ENCODE assay signal across 8 cellular contexts in the genomic region with DNA sequence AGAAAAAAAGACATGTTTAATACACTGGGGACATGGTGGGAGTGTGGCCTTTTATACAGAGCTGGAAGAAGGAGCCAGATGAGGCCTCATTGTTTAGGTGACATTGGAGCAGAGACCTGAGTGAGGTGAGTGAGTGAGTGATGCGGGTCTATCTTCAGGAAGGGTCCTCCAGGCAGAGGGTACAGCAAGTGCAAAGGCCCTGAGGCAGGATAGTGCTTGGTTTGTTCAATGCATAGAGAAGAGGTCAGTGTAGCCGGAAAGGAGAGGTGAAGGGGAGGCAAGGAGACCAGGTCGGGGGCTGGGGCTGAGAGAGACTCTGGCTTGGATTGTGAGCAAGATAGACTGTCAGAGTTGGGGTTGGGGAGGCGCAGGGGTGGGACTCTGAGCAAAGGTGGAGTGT. TPM values are rescaled to one million over a fixed set of nuclear protein-coding genes. Genes with fewer than 3 reads are reported as not detected.
"Had no signal": no experiment of that assay in that cellular context is flagged by ENCODE, and none has a peak within 500 bp of the region (broad histone marks: within the 10 kb centered on the region; RNA-seq: fewer than 3 reads in every experiment).

No MANE protein-coding gene starts in this region.

- H3K4me3 Mint-ChIP-seq: GM23338 had no signal

- DNase-seq: H7, IMR-90, KG1 had no signal

- H2AFZ ChIP-seq: GM23338 had no signal

- ATAC-seq: GM23338, HCT116, K562 had no signal

- H3K4me1 ChIP-seq: HAP-1 had no signal

- H3K9me3 ChIP-seq: HAP-1 had no signal

- H3K4me2 ChIP-seq: GM23338 had no signal

- H3K4me3 ChIP-seq: GM23338, HAP-1, K562 had no signal

- H3K27ac Mint-ChIP-seq: GM23338 had no signal

- H3K9me3 Mint-ChIP-seq: GM23338 had no signal

- H3K36me3 ChIP-seq: HAP-1 had no signal

- FAIRE-seq: K562 had no signal

RNA-seq across cellular contexts. Expression of gene KCNG1, which starts 23.6 kb away (rescaled TPM):
- total RNA-seq: HT-29 had no signal
